In genomic region chr9:129460323-129461261, GRCh38 we compare ENCODE assay signal across 8 cellular contexts.
A peak's percentile ranks its signal among the peaks of the same experiment; 100 is the strongest.
DNase-seq lines count a peak whose midpoint lies in the region; ATAC-seq and TF ChIP-seq lines count a peak whose summit lies in the region.

No MANE protein-coding gene starts in this region.

- H3K27me3 Mint-ChIP-seq in activated naive CD8-positive, alpha-beta T cell, result no peaks in the 10 kb centered on the region

- DNase-seq in DMS 273 treated with DMSO at 0.1 percent for 48 hours (lab: John Stamatoyannopoulos, UW), result peak; percentile 82
- DNase-seq in GOT3 (lab: John Stamatoyannopoulos, UW), result peak; percentile 39
- DNase-seq in NAMALWA (ENCODE audit: low spot score), result peak; percentile 91
- DNase-seq in glomerular visceral epithelial cell (ENCODE audit: extremely low spot score), result peak; percentile 98
- peak; percentile 98 for DNase-seq in occipital lobe (lab: John Stamatoyannopoulos, UW)
- peak; percentile 96 for DNase-seq in superior temporal gyrus (ENCODE audit: extremely low spot score)

- no peaks in the 10 kb centered on the region for H3K36me3 Mint-ChIP-seq in activated naive CD8-positive, alpha-beta T cell

- ATAC-seq in SK-N-SH treated with all-trans-retinoic acid at 6 μM for 48 hours, result peak; percentile 93

- H3K9me3 Mint-ChIP-seq in activated naive CD8-positive, alpha-beta T cell (ENCODE audit: low read depth), result no peaks in the 10 kb centered on the region

- H3K4me3 Mint-ChIP-seq in activated naive CD8-positive, alpha-beta T cell, result peak overlapping the region; percentile 72

- peak overlapping the region; percentile 83 for H3K27ac Mint-ChIP-seq in activated naive CD8-positive, alpha-beta T cell

- H3K4me1 Mint-ChIP-seq in activated naive CD8-positive, alpha-beta T cell (ENCODE audit: low read depth), result peaks cover 35% of the 10 kb centered on the region

TF ChIP-seq in SK-N-SH treated with all-trans-retinoic acid at 6 μM for 48 hours, 23 proteins besides CTCF, POLR2A, EP300 and RAD21:
- TF ChIP-seq, protein P1, sequence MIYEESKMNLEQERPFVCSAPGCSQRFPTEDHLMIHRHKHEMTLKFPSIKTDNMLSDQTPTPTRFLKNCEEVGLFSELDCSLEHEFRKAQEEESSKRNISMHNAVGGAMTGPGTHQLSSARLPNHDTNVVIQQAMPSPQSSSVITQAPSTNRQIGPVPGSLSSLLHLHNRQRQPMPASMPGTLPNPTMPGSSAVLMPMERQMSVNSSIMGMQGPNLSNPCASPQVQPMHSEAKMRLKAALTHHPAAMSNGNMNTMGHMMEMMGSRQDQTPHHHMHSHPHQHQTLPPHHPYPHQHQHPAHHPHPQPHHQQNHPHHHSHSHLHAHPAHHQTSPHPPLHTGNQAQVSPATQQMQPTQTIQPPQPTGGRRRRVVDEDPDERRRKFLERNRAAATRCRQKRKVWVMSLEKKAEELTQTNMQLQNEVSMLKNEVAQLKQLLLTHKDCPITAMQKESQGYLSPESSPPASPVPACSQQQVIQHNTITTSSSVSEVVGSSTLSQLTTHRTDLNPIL (CRISPR knock-in tag; IDR thresholded peaks at IDR 0.05; ENCODE audit: low read depth), result 0 out of 2 replicates have a peak, but pooled peaks have one; percentile 59
- TF ChIP-seq ZNF70 (CRISPR knock-in tag; IDR thresholded peaks at IDR 0.05) (0 out of 2 replicates have a peak, but pooled peaks have one; percentile 8), PPARA (CRISPR knock-in tag; IDR thresholded peaks at IDR 0.05; ENCODE audit: borderline replicate concordance) (no peak), ZC3H10 (CRISPR knock-in tag; IDR thresholded peaks at IDR 0.05) (no peak; the same call in 1 of the 2 replicates), ZFP30 (CRISPR knock-in tag; IDR thresholded peaks at IDR 0.05) (no peak), TCF4 (CRISPR knock-in tag; IDR thresholded peaks at IDR 0.05; ENCODE audit: borderline replicate concordance) (peak; percentile 28; the same call in 1 of the 2 replicates), SNAI2 (CRISPR knock-in tag; IDR thresholded peaks at IDR 0.05) (peak; percentile 69; the same call in 1 of the 2 replicates), CSRNP3 (CRISPR knock-in tag; IDR thresholded peaks at IDR 0.05) (no peak), PATZ1 (CRISPR knock-in tag; IDR thresholded peaks at IDR 0.05; ENCODE audit: borderline replicate concordance) (no peak), ZFP3 (CRISPR knock-in tag; IDR thresholded peaks at IDR 0.05) (peak; percentile 80; the same call in 1 of the 2 replicates), TSHZ2 (CRISPR knock-in tag; IDR thresholded peaks at IDR 0.05) (peak; percentile 83; the same call in 1 of the 2 replicates), CSDC2 (CRISPR knock-in tag; IDR thresholded peaks at IDR 0.05) (peak; percentile 97), GLIS3 (CRISPR knock-in tag; IDR thresholded peaks at IDR 0.05) (no peak), POU6F1 (CRISPR knock-in tag; IDR thresholded peaks at IDR 0.05; ENCODE audit: borderline replicate concordance, low read depth) (no peak), ZNF8 (CRISPR knock-in tag; IDR thresholded peaks at IDR 0.05) (0 out of 2 replicates have a peak, but pooled peaks have one; percentile 5)
TF ChIP-seq in SK-N-SH treated with all-trans-retinoic acid at 6 μM for 48 hours: peak in this region for 8.

Comparison
In these comparisons a context has a peak if more than half of its experiments do, and no peak if none do; other contexts are left out.
1. Peak in every context shown above with its lines: DNase-seq and ATAC-seq.
2. DNase-seq: peak in every context shown above with its lines; median percentile 98 in glomerular visceral epithelial cell; 98 in occipital lobe; 96 in superior temporal gyrus; 91 in NAMALWA; 82 in DMS 273 treated with DMSO at 0.1 percent for 48 hours; 39 in GOT3.